In genomic region chr5:76264681-76265080, GRCh38 we compare ENCODE assay signal across 34 cellular contexts.
"Had no signal": no experiment of that assay in that cellular context is flagged by ENCODE, and none has a peak within 500 bp of the region (broad histone marks: within the 10 kb centered on the region; RNA-seq: fewer than 3 reads in every experiment).

No MANE protein-coding gene starts in this region.

- H3K9me3 ChIP-seq: MG63 had no signal

- DNase-seq: Karpas-422, Kasumi-1, MG63, MM.1S, MV-4-11, NCI-H1048, NCI-H1092, NCI-H1092 treated with DMSO at 0.1 percent for 48 hours, NCI-H1105, NCI-H1105 treated with DMSO at 0.1 percent for 48 hours, NCI-H1417, NCI-H1417 treated with DMSO at 0.1 percent for 48 hours, NCI-H1436, NCI-H1436 treated with DMSO at 0.1 percent for 48 hours, NCI-H146, NCI-H1694, NCI-H1694 treated with DMSO at 0.1 percent for 48 hours, NCI-H187, NCI-H187 treated with DMSO at 0.1 percent for 48 hours, NCI-H1930, NCI-H2029, NCI-H2029 treated with DMSO at 0.1 percent for 48 hours, NCI-H2081, NCI-H2081 treated with DMSO at 0.1 percent for 48 hours, NCI-H2107, NCI-H2171, NCI-H2171 treated with DMSO at 0.1 percent for 48 hours, NCI-H2227 treated with DMSO at 0.1 percent for 48 hours, NCI-H226, NCI-H345, NCI-H446, NCI-H446 treated with DMSO at 0.1 percent for 48 hours, NCI-H510A had no signal

- H3K36me3 ChIP-seq: MG63 had no signal

- H3K4me2 ChIP-seq: KMS-11 had no signal

- H3K9ac ChIP-seq: KMS-11 had no signal

- H3K4me3 ChIP-seq: MG63 had no signal

- H3K27ac ChIP-seq: KMS-11 had no signal
